ENCODE assay signal across 20 cellular contexts in genomic region chr2:227772932-227773331, GRCh38. TPM values are rescaled to one million over a fixed set of nuclear protein-coding genes. Genes with fewer than 3 reads are reported as not detected.
DNase-seq lines count a peak whose midpoint lies in the region; ATAC-seq, FAIRE-seq and TF ChIP-seq lines count a peak whose summit lies in the region.
"Had no signal": no experiment of that assay in that cellular context is flagged by ENCODE, and none has a peak within 500 bp of the region (broad histone marks: within the 10 kb centered on the region; RNA-seq: fewer than 3 reads in every experiment).

No MANE protein-coding gene starts in this region.

- peaks cover 0 to 1% (median 0%) of the 10 kb centered on the region in 7 donors for H3K4me1 Mint-ChIP-seq in naive thymus-derived CD4-positive, alpha-beta T cell

- no peak overlapping the region for H3K23ac ChIP-seq in IMR-90 (ENCODE audit: low read depth, low read length)

- no peak overlapping the region for H3K4ac ChIP-seq in IMR-90 (ENCODE audit: low read depth, low read length)

- BruUV-seq in IMR-90 (replicated peaks; lab: Mats Ljungman, UMichigan) (no TSS peak), endothelial cell of umbilical vein (replicated peaks; lab: Mats Ljungman, UMichigan) (no TSS peak)

- no peak overlapping the region for H3K4me2 ChIP-seq in IMR-90 (ENCODE audit: low read depth, low read length)
- H3K4me2 ChIP-seq in endothelial cell of umbilical vein (ENCODE audit: insufficient read depth, low read length), result no peak overlapping the region
- H3K4me2 ChIP-seq: KMS-11 had no signal

- H3K79me2 ChIP-seq in endothelial cell of umbilical vein (ENCODE audit: control insufficient read depth, insufficient read depth, low read length), result no peaks in the 10 kb centered on the region

- no peaks in the 10 kb centered on the region for H3K4me1 ChIP-seq in IMR-90 (ENCODE audit: control insufficient read depth, insufficient read depth, low read length)
- H3K4me1 ChIP-seq in endothelial cell of umbilical vein (ENCODE audit: control insufficient read depth, extremely low read depth, insufficient read depth, low read length), result no peaks in the 10 kb centered on the region
- no peaks in the 10 kb centered on the region for H3K4me1 ChIP-seq in naive thymus-derived CD4-positive, alpha-beta T cell (ENCODE audit: control insufficient read depth in 2 of 2, insufficient read depth in 2 of 2, low read length in 2 of 2)
- H3K4me1 ChIP-seq: Caco-2 had no signal

- 0 out of 2 replicates have a peak, but pooled peaks cover 3% of the 10 kb centered on the region for H3K9me1 ChIP-seq in IMR-90 (ENCODE audit: insufficient read depth, low read length)
- no peaks in the 10 kb centered on the region for H3K9me1 ChIP-seq in endothelial cell of umbilical vein (replicated peaks; ENCODE audit: control insufficient read depth, extremely low read depth, insufficient read depth, low read length)

- H3K36me3 Mint-ChIP-seq in naive thymus-derived CD4-positive, alpha-beta T cell, result no peaks in the 10 kb centered on the region

- H2AFZ ChIP-seq in IMR-90 (replicated peaks; ENCODE audit: low read length, poor library complexity) (no peak overlapping the region), endothelial cell of umbilical vein (ENCODE audit: low read depth, low read length) (peak overlapping the region; percentile 28)
- H2AFZ ChIP-seq: GM23248 had no signal

- TF ChIP-seq RAD21 in IMR-90 (IDR thresholded peaks at IDR 0.05; ENCODE audit: low read length), result no peak

- H4K5ac ChIP-seq in IMR-90 (ENCODE audit: low read depth, low read length), result no peak overlapping the region

- H3K36me3 ChIP-seq in IMR-90 (ENCODE audit: control insufficient read depth, insufficient read depth, low read length), result no peaks in the 10 kb centered on the region
- H3K36me3 ChIP-seq in endothelial cell of umbilical vein (ENCODE audit: control insufficient read depth in 2 of 2, extremely low read depth in 1 of 2, insufficient read depth in 2 of 2, low read length in 2 of 2), result no peaks in the 10 kb centered on the region
- no peaks in the 10 kb centered on the region for H3K36me3 ChIP-seq in naive thymus-derived CD4-positive, alpha-beta T cell (ENCODE audit: control insufficient read depth in 2 of 3, insufficient read depth in 3 of 3, low read length in 3 of 3)

- ATAC-seq in IMR-90 (ENCODE audit: low read depth), result no peak
- ATAC-seq in naive thymus-derived CD4-positive, alpha-beta T cell, result no peak
- ATAC-seq: PC-3 had no signal

- H3K18ac ChIP-seq in IMR-90 (ENCODE audit: low read depth, low read length), result no peak overlapping the region

- H3K9me3 Mint-ChIP-seq in naive thymus-derived CD4-positive, alpha-beta T cell, result no peaks in the 10 kb centered on the region

- TF ChIP-seq POLR2A in IMR-90 (IDR thresholded peaks at IDR 0.05; ENCODE audit: low read depth, low read length) (no peak), endothelial cell of umbilical vein (IDR thresholded peaks at IDR 0.05; ENCODE audit: low read depth, low read length) (no peak)

- POLR2A ChIA-PET in IMR-90 (lab: Charles Lee; ENCODE audit: unreplicated experiment), result no interaction called here
- POLR2A ChIA-PET in endothelial cell of umbilical vein (lab: Charles Lee), result no interaction called here
- POLR2A ChIA-PET in naive thymus-derived CD4-positive, alpha-beta T cell (lab: Charles Lee), result no interaction called here

- H2BK15ac ChIP-seq in IMR-90 (ENCODE audit: low read depth, low read length), result no peak overlapping the region

- no peak overlapping the region for H3K56ac ChIP-seq in IMR-90 (ENCODE audit: extremely low read depth, insufficient read depth, low read length)

- peak overlapping the region; percentile 23 for H2AK9ac ChIP-seq in IMR-90 (replicated peaks; ENCODE audit: low read depth, low read length, poor library complexity)

- H2AK5ac ChIP-seq in IMR-90 (ENCODE audit: low read depth, low read length), result no peak overlapping the region

- H3K9ac ChIP-seq in IMR-90 (ENCODE audit: low read depth, low read length), result no peak overlapping the region
- no peak overlapping the region for H3K9ac ChIP-seq in endothelial cell of umbilical vein (replicated peaks; ENCODE audit: extremely low read depth, insufficient read depth, low read length)
- H3K9ac ChIP-seq: GM23248, KMS-11 had no signal

- H3K9me3 ChIP-seq in IMR-90 (ENCODE audit: control insufficient read depth, insufficient read depth, low read length), result no peaks in the 10 kb centered on the region
- H3K9me3 ChIP-seq in endothelial cell of umbilical vein (replicated peaks; ENCODE audit: control insufficient read depth, insufficient read depth, low read length), result no peaks in the 10 kb centered on the region
- no peaks in the 10 kb centered on the region for H3K9me3 ChIP-seq in naive thymus-derived CD4-positive, alpha-beta T cell (ENCODE audit: control insufficient read depth in 2 of 3, low read length in 3 of 3)
- H3K9me3 ChIP-seq: Caco-2 had no signal

- no peaks in the 10 kb centered on the region for H3K79me1 ChIP-seq in IMR-90 (ENCODE audit: low read depth in 1 of 2, low read length in 2 of 2)

- H3K27ac Mint-ChIP-seq in naive thymus-derived CD4-positive, alpha-beta T cell, result no peak overlapping the region

- no peaks in the 10 kb centered on the region for H3K27me3 Mint-ChIP-seq in naive thymus-derived CD4-positive, alpha-beta T cell

- H4K20me1 ChIP-seq in IMR-90 (ENCODE audit: insufficient read depth, low read length) (no peaks in the 10 kb centered on the region), endothelial cell of umbilical vein (replicated peaks; ENCODE audit: control insufficient read depth, extremely low read depth, insufficient read depth, low read length) (no peaks in the 10 kb centered on the region)

- H3K14ac ChIP-seq in IMR-90 (replicated peaks; ENCODE audit: low read depth, low read length), result no peak overlapping the region

- dilution Hi-C loops in IMR-90 (cut with HindIII; ENCODE audit: low sequenced_read_pairs, unreplicated experiment) (no loop called here), endothelial cell of umbilical vein (cut with MboI; ENCODE audit: extremely low pct_ligation_motif_present, low sequenced_read_pairs) (no loop called here)

- no peak overlapping the region for H2BK120ac ChIP-seq in IMR-90 (ENCODE audit: low read depth, low read length)

- DNase-seq in DMS53 (lab: John Stamatoyannopoulos, UW) (peak; percentile 35), DMS53 treated with DMSO at 0.1 percent for 48 hours (lab: John Stamatoyannopoulos, UW; ENCODE audit: unreplicated experiment) (no peak), IMR-90 (no peak), endothelial cell of umbilical vein (ENCODE audit: low read depth, low spot score) (no peak), nucleus accumbens (lab: John Stamatoyannopoulos, UW) (no peak)
- no peak for DNase-seq in naive thymus-derived CD4-positive, alpha-beta T cell
- DNase-seq: Caco-2, GM23248, NCI-H1417 treated with DMSO at 0.1 percent for 48 hours, NCI-H187 treated with DMSO at 0.1 percent for 48 hours, NCI-H524 treated with DMSO at 0.1 percent for 48 hours, PC-3, SIG-M5 had no signal

- H3K27me3 ChIP-seq in IMR-90 (ENCODE audit: control insufficient read depth, insufficient read depth, low read length) (no peaks in the 10 kb centered on the region), endothelial cell of umbilical vein (ENCODE audit: control insufficient read depth in 2 of 2, insufficient read depth in 2 of 2, low read length in 2 of 2) (no peaks in the 10 kb centered on the region)
- no peaks in the 10 kb centered on the region for H3K27me3 ChIP-seq in naive thymus-derived CD4-positive, alpha-beta T cell (ENCODE audit: control insufficient read depth in 2 of 2, insufficient read depth in 2 of 2, low read length in 2 of 2)

- in situ Hi-C loops in IMR-90 (cut with MboI; ENCODE audit: low sequenced_read_pairs), result no loop called here

- no peak overlapping the region for H2BK20ac ChIP-seq in IMR-90 (ENCODE audit: low read depth, low read length)

- H4K91ac ChIP-seq in IMR-90 (ENCODE audit: insufficient read depth, low read depth, low read length), result no peak overlapping the region

- H3K27ac ChIP-seq in IMR-90 (ENCODE audit: insufficient read depth, low read length) (no peak overlapping the region), endothelial cell of umbilical vein (ENCODE audit: insufficient read depth, low read depth, low read length) (no peak overlapping the region)
- H3K27ac ChIP-seq in naive thymus-derived CD4-positive, alpha-beta T cell (ENCODE audit: low read depth, low read length), result no peak overlapping the region
- H3K27ac ChIP-seq: 22Rv1, GM23248, KMS-11, RWPE1 had no signal

- H4K8ac ChIP-seq in IMR-90 (ENCODE audit: low read depth in 2 of 2, low read length in 2 of 2), result no peak overlapping the region

- no peak overlapping the region for H3K4me3 Mint-ChIP-seq in naive thymus-derived CD4-positive, alpha-beta T cell

- intact Hi-C loops in IMR-90 (cut with micrococcal nuclease) (no loop called here), endothelial cell of umbilical vein (cut with micrococcal nuclease) (no loop called here)
- intact Hi-C loops in naive thymus-derived CD4-positive, alpha-beta T cell (cut with micrococcal nuclease), result no loop called here

- H3K4me3 ChIP-seq in IMR-90 (ENCODE audit: insufficient read depth, low read depth, low read length), result no peak overlapping the region
- H3K4me3 ChIP-seq in endothelial cell of umbilical vein (replicated peaks in 1 of 3; ENCODE audit: insufficient read depth in 1 of 3, low read depth in 1 of 3, low read length in 3 of 3), result no peak overlapping the region
- no peak overlapping the region for H3K4me3 ChIP-seq in naive thymus-derived CD4-positive, alpha-beta T cell (ENCODE audit: low read length)
- H3K4me3 ChIP-seq: GM23248 had no signal

- CTCF ChIA-PET in IMR-90 (lab: Yijun Ruan, JAX), result no interaction called here
- CTCF ChIA-PET in endothelial cell of umbilical vein (lab: Charles Lee), result interaction anchor here (1.4 to 4.0 kb wide), 4 partner anchors 83 to 113 kb away, joined by 6 to 69 read pairs (median 6); partner anchors contain the start of gene DAW1
- CTCF ChIA-PET in naive thymus-derived CD4-positive, alpha-beta T cell (lab: Charles Lee), result no interaction called here

- no peak for FAIRE-seq in endothelial cell of umbilical vein (lab: Jason Lieb, UNC)
- FAIRE-seq: GM12891, GM19239 had no signal

- no peak overlapping the region for H2BK5ac ChIP-seq in IMR-90 (ENCODE audit: low read depth, low read length, poor library complexity, severe bottlenecking)

- TF ChIP-seq CTCF in IMR-90 (conservative IDR thresholded peaks at IDR 0.05; ENCODE audit: low read depth, low read length) (no peak), endothelial cell of umbilical vein (IDR thresholded peaks at IDR 0.05; ENCODE audit: extremely low read depth in 1 of 2, insufficient read depth in 1 of 2, low read depth in 1 of 2, low read length in 2 of 2) (no peak)

- no CpG with 5 or more reads among the region's 2 CpGs for WGBS in IMR-90 (ENCODE audit: extremely low coverage in 2 of 2, insufficient read length in 1 of 2), 2 experiments

RNA-seq across cellular contexts. Expression of gene SCYGR8, which starts 27.2 kb away (rescaled TPM):
- total RNA-seq in IMR-90 (2012; rRNA removed) (not detected in 2 replicates), endothelial cell of umbilical vein (not detected in 2 replicates)
- polyA plus RNA-seq in IMR-90 (2012; rRNA removed) (not detected in 2 replicates), endothelial cell of umbilical vein (not detected in 2 replicates)
- not detected in 2 replicates for polyA plus RNA-seq in IMR-90 (2012; cell fraction: cytosol; rRNA removed)
- not detected in 2 replicates for polyA plus RNA-seq in IMR-90 (2012; cell fraction: nucleus; rRNA removed; ENCODE audit: low replicate concordance)
- not detected in 2 replicates for polyA plus RNA-seq in endothelial cell of umbilical vein (2011; cell fraction: cytosol; rRNA removed)
- not detected in 2 replicates for polyA plus RNA-seq in endothelial cell of umbilical vein (2011; cell fraction: nucleus; rRNA removed)
- not detected in 2 replicates for polyA plus RNA-seq in endothelial cell of umbilical vein (2012)
- polyA minus RNA-seq in endothelial cell of umbilical vein, result not detected in 2 replicates
- not detected for polyA minus RNA-seq in endothelial cell of umbilical vein (2011; cell fraction: cytosol; rRNA and poly(A)+ RNA removed)
- polyA minus RNA-seq in endothelial cell of umbilical vein (2011; cell fraction: nucleus; rRNA and poly(A)+ RNA removed), result not detected in 2 replicates
- total RNA-seq in naive thymus-derived CD4-positive, alpha-beta T cell, result not detected
- not detected for polyA plus RNA-seq in naive thymus-derived CD4-positive, alpha-beta T cell
- total RNA-seq: Caco-2, GM23248, M059J, PC-3 had no signal
- polyA plus RNA-seq: AG04450, GM23248 had no signal

RNA-seq across cellular contexts. Expression of gene CCL20, which starts 40.7 kb away (rescaled TPM):
- total RNA-seq in IMR-90 (2012; rRNA removed), result not detected in 2 replicates
- polyA plus RNA-seq in IMR-90 (2012; rRNA removed), result not detected in 2 replicates
- not detected in 2 replicates for polyA plus RNA-seq in IMR-90 (2012; cell fraction: cytosol; rRNA removed)
- not detected in 2 replicates for polyA plus RNA-seq in IMR-90 (2012; cell fraction: nucleus; rRNA removed; ENCODE audit: low replicate concordance)
- 0.53 TPM in 1 of 2 replicates, not detected in the other for total RNA-seq in endothelial cell of umbilical vein
- 0.16 and 0.32 TPM in 2 replicates for polyA plus RNA-seq in endothelial cell of umbilical vein
- 0.15 and 0.35 TPM in 2 replicates for polyA plus RNA-seq in endothelial cell of umbilical vein (2011; cell fraction: cytosol; rRNA removed)
- 0.40 TPM in 1 of 2 replicates, not detected in the other for polyA plus RNA-seq in endothelial cell of umbilical vein (2011; cell fraction: nucleus; rRNA removed)
- polyA plus RNA-seq in endothelial cell of umbilical vein (2012), result 0.51 and 0.55 TPM in 2 replicates
- polyA minus RNA-seq in endothelial cell of umbilical vein, result not detected in 2 replicates
- 3.9 TPM for polyA minus RNA-seq in endothelial cell of umbilical vein (2011; cell fraction: cytosol; rRNA and poly(A)+ RNA removed)
- polyA minus RNA-seq in endothelial cell of umbilical vein (2011; cell fraction: nucleus; rRNA and poly(A)+ RNA removed), result not detected in 2 replicates
- total RNA-seq in naive thymus-derived CD4-positive, alpha-beta T cell, result 1 to 10 TPM in 2 of 5 experiments, under 1 TPM in 1, not detected in 2; 0.36 to 1.9 (median 1.4) TPM
- polyA plus RNA-seq in naive thymus-derived CD4-positive, alpha-beta T cell, result not detected
- total RNA-seq: GM23248, M059J had no signal
- polyA plus RNA-seq: AG04450, GM23248 had no signal

RNA-seq across cellular contexts. Expression of gene SCYGR7, which starts 44.8 kb away (rescaled TPM):
- total RNA-seq in IMR-90 (2012; rRNA removed) (not detected in 2 replicates), endothelial cell of umbilical vein (not detected in 2 replicates)
- polyA plus RNA-seq in IMR-90 (2012; rRNA removed) (not detected in 2 replicates), endothelial cell of umbilical vein (not detected in 2 replicates)
- polyA plus RNA-seq in IMR-90 (2012; cell fraction: cytosol; rRNA removed), result not detected in 2 replicates
- not detected in 2 replicates for polyA plus RNA-seq in IMR-90 (2012; cell fraction: nucleus; rRNA removed; ENCODE audit: low replicate concordance)
- not detected in 2 replicates for polyA plus RNA-seq in endothelial cell of umbilical vein (2011; cell fraction: cytosol; rRNA removed)
- not detected in 2 replicates for polyA plus RNA-seq in endothelial cell of umbilical vein (2011; cell fraction: nucleus; rRNA removed)
- not detected in 2 replicates for polyA plus RNA-seq in endothelial cell of umbilical vein (2012)
- polyA minus RNA-seq in endothelial cell of umbilical vein, result not detected in 2 replicates
- polyA minus RNA-seq in endothelial cell of umbilical vein (2011; cell fraction: cytosol; rRNA and poly(A)+ RNA removed), result not detected
- polyA minus RNA-seq in endothelial cell of umbilical vein (2011; cell fraction: nucleus; rRNA and poly(A)+ RNA removed), result not detected in 2 replicates
- not detected for total RNA-seq in naive thymus-derived CD4-positive, alpha-beta T cell
- polyA plus RNA-seq in naive thymus-derived CD4-positive, alpha-beta T cell, result not detected
- total RNA-seq: Caco-2, GM23248, M059J, PC-3 had no signal
- polyA plus RNA-seq: AG04450, GM23248 had no signal

RNA-seq across cellular contexts. Expression of gene SCYGR6, which starts 48.4 kb away (rescaled TPM):
- total RNA-seq in IMR-90 (2012; rRNA removed) (not detected in 2 replicates), endothelial cell of umbilical vein (not detected in 2 replicates)
- polyA plus RNA-seq in IMR-90 (2012; rRNA removed) (not detected in 2 replicates), endothelial cell of umbilical vein (not detected in 2 replicates)
- polyA plus RNA-seq in IMR-90 (2012; cell fraction: cytosol; rRNA removed), result not detected in 2 replicates
- polyA plus RNA-seq in IMR-90 (2012; cell fraction: nucleus; rRNA removed; ENCODE audit: low replicate concordance), result not detected in 2 replicates
- not detected in 2 replicates for polyA plus RNA-seq in endothelial cell of umbilical vein (2011; cell fraction: cytosol; rRNA removed)
- not detected in 2 replicates for polyA plus RNA-seq in endothelial cell of umbilical vein (2011; cell fraction: nucleus; rRNA removed)
- polyA plus RNA-seq in endothelial cell of umbilical vein (2012), result not detected in 2 replicates
- polyA minus RNA-seq in endothelial cell of umbilical vein, result not detected in 2 replicates
- polyA minus RNA-seq in endothelial cell of umbilical vein (2011; cell fraction: cytosol; rRNA and poly(A)+ RNA removed), result not detected
- not detected in 2 replicates for polyA minus RNA-seq in endothelial cell of umbilical vein (2011; cell fraction: nucleus; rRNA and poly(A)+ RNA removed)
- not detected for total RNA-seq in naive thymus-derived CD4-positive, alpha-beta T cell
- polyA plus RNA-seq in naive thymus-derived CD4-positive, alpha-beta T cell, result not detected
- total RNA-seq: Caco-2, GM23248, M059J, PC-3 had no signal
- polyA plus RNA-seq: AG04450, GM23248 had no signal

RNA-seq across cellular contexts. Expression of gene SLC19A3, which starts 55.1 kb away (rescaled TPM):
- total RNA-seq in IMR-90 (2012; rRNA removed), result under 0.01 TPM in 1 of 2 replicates, not detected in the other
- polyA plus RNA-seq in IMR-90 (2012; rRNA removed), result not detected in 2 replicates
- not detected in 2 replicates for polyA plus RNA-seq in IMR-90 (2012; cell fraction: cytosol; rRNA removed)
- 0.15 TPM in 1 of 2 replicates, not detected in the other for polyA plus RNA-seq in IMR-90 (2012; cell fraction: nucleus; rRNA removed; ENCODE audit: low replicate concordance)
- total RNA-seq in endothelial cell of umbilical vein, result not detected in 2 replicates
- 0.01 and 0.13 TPM in 2 replicates for polyA plus RNA-seq in endothelial cell of umbilical vein
- not detected in 2 replicates for polyA plus RNA-seq in endothelial cell of umbilical vein (2011; cell fraction: cytosol; rRNA removed)
- 0.06 and 0.30 TPM in 2 replicates for polyA plus RNA-seq in endothelial cell of umbilical vein (2011; cell fraction: nucleus; rRNA removed)
- 0.04 and 0.23 TPM in 2 replicates for polyA plus RNA-seq in endothelial cell of umbilical vein (2012)
- polyA minus RNA-seq in endothelial cell of umbilical vein, result 0.68 TPM in 1 of 2 replicates, not detected in the other
- polyA minus RNA-seq in endothelial cell of umbilical vein (2011; cell fraction: cytosol; rRNA and poly(A)+ RNA removed), result not detected
- not detected in 2 replicates for polyA minus RNA-seq in endothelial cell of umbilical vein (2011; cell fraction: nucleus; rRNA and poly(A)+ RNA removed)
- not detected for total RNA-seq in naive thymus-derived CD4-positive, alpha-beta T cell
- polyA plus RNA-seq in naive thymus-derived CD4-positive, alpha-beta T cell, result not detected
- total RNA-seq: M059J had no signal
- polyA plus RNA-seq: AG04450 had no signal
